8 cellular contexts compared by ENCODE assay signal in the genomic region with DNA sequence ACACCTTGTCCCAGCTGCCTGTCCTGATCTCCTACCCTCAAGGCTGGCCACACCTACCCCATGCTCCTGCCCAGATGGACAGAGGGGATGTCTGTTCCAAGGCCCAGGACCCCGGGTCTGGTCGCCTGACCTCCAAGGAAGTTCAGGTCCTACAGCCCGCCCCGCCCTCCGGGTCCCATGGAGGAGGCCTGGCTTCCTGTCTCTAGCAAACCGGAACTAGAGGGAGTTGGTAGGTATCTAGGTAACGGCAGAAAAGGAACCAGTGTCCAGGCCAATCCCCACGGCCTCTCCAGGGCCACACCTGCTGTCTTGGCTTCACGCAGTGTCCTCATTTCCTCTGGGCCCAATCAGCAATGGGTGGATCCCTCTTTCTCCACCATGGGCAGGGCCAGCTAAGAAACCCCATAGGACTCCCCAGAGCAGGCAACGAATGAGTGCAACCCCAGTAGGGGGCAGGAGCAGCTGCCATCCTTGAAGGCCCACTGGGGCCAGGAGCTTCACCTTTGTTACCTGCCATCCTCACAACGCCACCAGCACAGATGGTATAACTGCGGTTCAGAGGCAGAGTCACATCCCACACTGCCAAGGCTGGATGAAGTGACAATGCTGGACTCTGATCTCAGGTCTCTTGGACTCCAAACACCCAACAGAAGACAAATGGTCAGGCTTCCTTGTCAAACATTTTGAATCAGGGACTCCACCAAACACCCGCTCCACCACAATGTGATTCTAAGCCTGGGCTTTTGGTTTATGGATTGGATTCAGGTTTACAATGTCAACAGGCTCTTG. TPM values are rescaled to one million over a fixed set of nuclear protein-coding genes. Genes with fewer than 3 reads are reported as not detected.
DNase-seq lines count a peak whose midpoint lies in the region; ATAC-seq and TF ChIP-seq lines count a peak whose summit lies in the region.

No MANE protein-coding gene starts in this region.

- H3K36me3 ChIP-seq in spleen (peaks cover 6 to 50% (median 34%) of the 10 kb centered on the region in 6 donors), prostate gland (peaks cover 8 to 19% of the 10 kb centered on the region in 2 donors)

- TF ChIP-seq POLR2A in spleen (IDR thresholded peaks at IDR 0.05) (no peak), prostate gland (IDR thresholded peaks at IDR 0.05) (no peak)

- DNase-seq in GM13977 (ENCODE audit: low spot score) (peak; percentile 63), NOMO-1 treated with dmso at 0.1 percent for 144 hours (lab: John Stamatoyannopoulos, UW; ENCODE audit: unreplicated experiment) (peak; percentile 9), epithelial cell of prostate (ENCODE audit: low read depth, low spot score) (no peak), spleen (peak; percentile 90), prostate gland (ENCODE audit: low spot score) (no peak), HuH-7 (ENCODE audit: low spot score) (no peak), NCI-H1694 treated with DMSO at 0.1 percent for 48 hours (lab: John Stamatoyannopoulos, UW) (no peak)

- H3K9me3 ChIP-seq in spleen (no peaks in the 10 kb centered on the region), prostate gland (no peaks in the 10 kb centered on the region)

- intact Hi-C loops in spleen (cut with DNase I; ENCODE audit: low total_unique reads) = no loop called here
- intact Hi-C loops in prostate gland (cut with DNase I) = no loop called here

- H3K27ac ChIP-seq in epithelial cell of prostate (peak overlapping the region; percentile 99), spleen (peak overlapping the region in 7 of 8 donors; percentile 67 to 92 (median 68)), prostate gland (peak overlapping the region in 1 of 2 donors; percentile 48)

- TF ChIP-seq CTCF in GM13977 (IDR thresholded peaks at IDR 0.05; ENCODE audit: extremely low read depth, insufficient read depth, missing control alignments) (peak; percentile 27), spleen (IDR thresholded peaks at IDR 0.05 in 8 of 11, conservative IDR thresholded peaks at IDR 0.05 in 3 of 11) (no peak), prostate gland (IDR thresholded peaks at IDR 0.05) (no peak)

- 33 to 57% (median 43%) methylated on average over 11 to 13 of the region's 13 CpGs for WGBS in spleen, 5 donors
- 66% methylated on average over 13 of the region's 13 CpGs for WGBS in prostate gland

- H3K27me3 ChIP-seq in spleen (replicated peaks in 1 of 7) (peaks cover 0 to 43% (median 0%) of the 10 kb centered on the region in 7 donors), prostate gland (replicated peaks; ENCODE audit: insufficient read depth) (no peaks in the 10 kb centered on the region)

- ATAC-seq in GM19023 (IDR thresholded peaks at IDR 0.05; ENCODE audit: unreplicated experiment) = no peak

- peak overlapping the region in 1 of 8 donors; percentile 45 for H3K4me3 ChIP-seq in spleen
- no peak overlapping the region for H3K4me3 ChIP-seq in prostate gland

- peaks cover 52 to 78% (median 73%) of the 10 kb centered on the region in 6 donors for H3K4me1 ChIP-seq in spleen
- peaks cover 37% of the 10 kb centered on the region for H3K4me1 ChIP-seq in prostate gland (replicated peaks)

- in situ Hi-C loops in GM13977 (cut with MboI; ENCODE audit: low pct_unique_long_range_greater_than_20kb, low sequenced_read_pairs, unreplicated experiment) = no loop called here

RNA-seq across cellular contexts. Expression of gene RPLP0, which starts 25.1 kb away (rescaled TPM):
- total RNA-seq in spleen = 1,000 to 10,000 TPM; 1,023 to 1,741 (median 1,286) TPM
- polyA plus RNA-seq in spleen = 1,000 to 10,000 TPM; 3,423 to 5,071 (median 3,908) TPM
- 1,000 to 10,000 TPM; 1,950 to 2,858 TPM for total RNA-seq in prostate gland

RNA-seq across cellular contexts. Expression of gene GCN1, which starts 31.5 kb away (rescaled TPM):
- total RNA-seq in spleen = 100 to 1,000 TPM in 4 of 7 donors, 10 to 100 TPM in 3; 91.6 to 131 (median 106) TPM
- 10 to 100 TPM; 10.4 to 22.1 (median 14.5) TPM for polyA plus RNA-seq in spleen
- 100 to 1,000 TPM in 1 of 2 donors, 10 to 100 TPM in 1; 39.3 to 120 TPM for total RNA-seq in prostate gland

RNA-seq across cellular contexts. Expression of gene PXN, which starts 39.5 kb away (rescaled TPM):
- 100 to 1,000 TPM in 5 of 7 donors, 10 to 100 TPM in 2; 91.8 to 161 (median 149) TPM for total RNA-seq in spleen
- 10 to 100 TPM; 22.3 to 49.8 (median 35.6) TPM for polyA plus RNA-seq in spleen
- 100 to 1,000 TPM in 1 of 2 donors, 10 to 100 TPM in 1; 58.3 to 113 TPM for total RNA-seq in prostate gland

Comparison
In these comparisons a context has a peak if more than half of its experiments do, and no peak if none do; other contexts are left out.
1. DNase-seq: peak in GM13977 (single experiment), NOMO-1 treated with dmso at 0.1 percent for 144 hours (single experiment) and spleen (single experiment); none in epithelial cell of prostate (single experiment), prostate gland (single experiment), HuH-7 (single experiment) and NCI-H1694 treated with DMSO at 0.1 percent for 48 hours (single experiment).